Comparison of ENCODE assay signal across 1 cellular context in the genomic region with DNA sequence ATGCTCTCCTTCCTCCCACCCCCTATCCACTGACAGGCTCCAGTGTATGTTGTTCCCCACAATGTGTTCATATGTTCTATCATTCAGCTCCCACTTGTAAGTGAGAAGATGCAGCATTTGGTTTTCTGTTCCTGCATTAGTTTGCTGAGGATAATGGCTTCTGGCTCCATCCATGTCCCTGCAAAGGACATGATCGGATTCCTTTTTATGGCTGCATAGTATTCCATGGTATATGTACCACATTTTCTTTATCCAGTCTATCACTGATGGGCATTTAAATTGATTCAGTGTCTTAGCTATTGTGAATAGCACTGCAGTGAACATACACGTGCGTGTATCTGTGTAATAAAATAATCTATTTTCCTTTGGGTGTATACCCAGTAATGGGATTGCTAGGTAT. TPM values are rescaled to one million over a fixed set of nuclear protein-coding genes. Genes with fewer than 3 reads are reported as not detected.
"Had no signal": no experiment of that assay in that cellular context is flagged by ENCODE, and none has a peak within 500 bp of the region (broad histone marks: within the 10 kb centered on the region; RNA-seq: fewer than 3 reads in every experiment).

No MANE protein-coding gene starts in this region.

RNA-seq across cellular contexts. Expression of a gene that starts 50.1 kb away (rescaled TPM):
- polyA plus RNA-seq: IgD-negative memory B cell had no signal
